ENCODE assay signal across 28 cellular contexts in genomic region chr18:2316082-2316481, GRCh38.
"Had no signal": no experiment of that assay in that cellular context is flagged by ENCODE, and none has a peak within 500 bp of the region (broad histone marks: within the 10 kb centered on the region; RNA-seq: fewer than 3 reads in every experiment).

No MANE protein-coding gene starts in this region.

- H3K4me3 ChIP-seq: left lung, lower lobe of right lung, neural progenitor cell, spleen, suprapubic skin, thoracic aorta, tibial artery, upper lobe of right lung, uterus had no signal

- H3K4me1 ChIP-seq: left lung, lower lobe of right lung, spleen, suprapubic skin, tibial artery, upper lobe of right lung, uterus had no signal

- H3K27me3 ChIP-seq: left lung, neural progenitor cell, suprapubic skin, tibial artery, upper lobe of right lung, uterus had no signal

- H3K4me2 ChIP-seq: neural progenitor cell had no signal

- H3K27ac ChIP-seq: left lung, lower lobe of right lung, neural progenitor cell, neutrophil, spleen, suprapubic skin, thoracic aorta, tibial artery, upper lobe of right lung, uterus had no signal

- H3K9me3 ChIP-seq: left lung, lower lobe of right lung, neutrophil, suprapubic skin, thoracic aorta, tibial artery, upper lobe of right lung, uterus had no signal

- H3K9ac ChIP-seq: neural progenitor cell had no signal

- ATAC-seq: left colon; left lung; lower lobe of right lung; natural killer cell; right cardiac atrium; sciatic nerve; stimulated activated effector memory CD8-positive, alpha-beta T cell treated with anti-CD3 and anti-CD28 coated beads, Interleukin-12 subunit alpha, Interleukin-12 subunit beta, amount 100 ng/mL, for 72 hours; upper lobe of right lung had no signal

- FAIRE-seq: islet of Langerhans, kidney, small intestine had no signal

- H2AFZ ChIP-seq: neural progenitor cell had no signal

- H3K36me3 ChIP-seq: left lung, lower lobe of right lung, neural progenitor cell, neutrophil, spleen, suprapubic skin, thoracic aorta, tibial artery, upper lobe of right lung, uterus had no signal

- DNase-seq: hypothalamus; immature natural killer cell; kidney; left colon; left lung; lower lobe of right lung; mesendoderm; naive B cell; natural killer cell; nephron progenitor cell; occipital lobe; retina; right cardiac atrium; small intestine; spleen; stimulated activated CD4-positive, alpha-beta T cell treated with anti-CD3 and anti-CD28 coated beads, Interleukin-4, amount 100 ng/mL, for 24 hours; stimulated activated naive CD4-positive, alpha-beta T cell; tibial artery; trophoblast cell; upper lobe of right lung; uterus had no signal
